In genomic region chr15:88630141-88630721, GRCh38 we compare ENCODE assay signal across 12 cellular contexts. TPM values are rescaled to one million over a fixed set of nuclear protein-coding genes. Genes with fewer than 3 reads are reported as not detected.
A peak's percentile ranks its signal among the peaks of the same experiment; 100 is the strongest.
DNase-seq lines count a peak whose midpoint lies in the region; ATAC-seq, FAIRE-seq and TF ChIP-seq lines count a peak whose summit lies in the region.
"Had no signal": no experiment of that assay in that cellular context is flagged by ENCODE, and none has a peak within 500 bp of the region (broad histone marks: within the 10 kb centered on the region; RNA-seq: fewer than 3 reads in every experiment).

No MANE protein-coding gene starts in this region.

- no peak overlapping the region for H3K27ac ChIP-seq in right lobe of liver
- peak overlapping the region; percentile 36 for H3K27ac ChIP-seq in vagina

- intact Hi-C loops in Right ventricle myocardium superior (cut with DNase I) = no loop called here
- intact Hi-C loops in Right ventricle myocardium inferior (cut with DNase I) = no loop called here
- intact Hi-C loops in right lobe of liver (cut with DNase I) = no loop called here
- intact Hi-C loops in vagina (cut with DNase I) = no loop called here

- H3K9me3 ChIP-seq in right lobe of liver (no peaks in the 10 kb centered on the region), vagina (no peaks in the 10 kb centered on the region)

- no peaks in the 10 kb centered on the region for H3K27me3 Mint-ChIP-seq in activated naive CD8-positive, alpha-beta T cell

- peaks cover 0 to 23% (median 6%) of the 10 kb centered on the region in 4 donors for H3K36me3 ChIP-seq in right lobe of liver
- peaks cover 0 to 61% of the 10 kb centered on the region in 2 donors for H3K36me3 ChIP-seq in vagina

- peak overlapping the region; percentile 89 for H3K27ac Mint-ChIP-seq in activated naive CD8-positive, alpha-beta T cell

- ATAC-seq in Right ventricle myocardium superior (ENCODE audit: poor library complexity) = peak; percentile 22
- no peak for ATAC-seq in Right ventricle myocardium inferior
- peak; percentile 27 to 55 (median 46) for ATAC-seq in right lobe of liver
- ATAC-seq in GM19328 (IDR thresholded peaks at IDR 0.05; ENCODE audit: unreplicated experiment) = no peak

- DNase-seq in Right ventricle myocardium superior (peak; percentile 55), Right ventricle myocardium inferior (ENCODE audit: missing footprints) (no peak), right lobe of liver (no peak), vagina (ENCODE audit: extremely low spot score in 2 of 2) (no peak), urothelium cell line (ENCODE audit: low spot score) (no peak), HK-2 (ENCODE audit: unreplicated experiment) (no peak)
- DNase-seq: DMS 273 treated with DMSO at 0.1 percent for 48 hours; KG1; stimulated activated naive CD4-positive, alpha-beta T cell treated with Interleukin-2 at 50 U/mL for 16 hours had no signal

- no peak for FAIRE-seq in urothelium cell line (lab: Jason Lieb, UNC)

- H3K9me3 Mint-ChIP-seq in activated naive CD8-positive, alpha-beta T cell (ENCODE audit: low read depth) = no peaks in the 10 kb centered on the region
- H3K9me3 Mint-ChIP-seq: neural crest cell had no signal

- WGBS in right lobe of liver (ENCODE audit: insufficient coverage, low coverage, low lambda C conversion rate, missing lambda C conversion rate) = 33% methylated on average over 1 of the region's 9 CpGs

- H3K4me1 ChIP-seq in right lobe of liver (peaks cover 0 to 1% (median 0%) of the 10 kb centered on the region in 4 donors), vagina (peaks cover 12% of the 10 kb centered on the region)

- TF ChIP-seq CTCF in right lobe of liver (IDR thresholded peaks at IDR 0.05) (no peak), vagina (IDR thresholded peaks at IDR 0.05) (no peak)

- no peaks in the 10 kb centered on the region for H3K27me3 ChIP-seq in right lobe of liver
- H3K27me3 ChIP-seq in vagina = no peaks in the 10 kb centered on the region

- H3K4me3 Mint-ChIP-seq in activated naive CD8-positive, alpha-beta T cell = peak overlapping the region; percentile 57

- no peak overlapping the region for H3K4me3 ChIP-seq in right lobe of liver
- H3K4me3 ChIP-seq in vagina = no peak overlapping the region

- peaks cover 23% of the 10 kb centered on the region for H3K36me3 Mint-ChIP-seq in activated naive CD8-positive, alpha-beta T cell

- H3K4me1 Mint-ChIP-seq in activated naive CD8-positive, alpha-beta T cell (ENCODE audit: low read depth) = peaks cover 87% of the 10 kb centered on the region
- H3K4me1 Mint-ChIP-seq: neural crest cell had no signal

- TF ChIP-seq POLR2A in right lobe of liver (IDR thresholded peaks at IDR 0.05) = no peak
- no peak for TF ChIP-seq POLR2A in vagina (IDR thresholded peaks at IDR 0.05)

RNA-seq across cellular contexts. Expression of gene ISG20, which starts 8.6 kb away (rescaled TPM):
- total RNA-seq in Right ventricle myocardium superior (2.5 TPM), Right ventricle myocardium inferior (1.8 TPM), right lobe of liver (10 to 100 TPM in 3 of 6 experiments, 1 to 10 TPM in 3; 6.3 to 19.4 (median 11.9) TPM), vagina (15.7 TPM)

RNA-seq across cellular contexts. Expression of gene AEN, which starts 9.1 kb away (rescaled TPM):
- total RNA-seq in Right ventricle myocardium superior (10.0 TPM), Right ventricle myocardium inferior (12.0 TPM), right lobe of liver (10 to 100 TPM in 2 of 6 experiments, 1 to 10 TPM in 4; 4.5 to 18.7 (median 7.3) TPM), vagina (18.4 TPM)

Comparison
In these comparisons a context has a peak if more than half of its experiments do, and no peak if none do; other contexts are left out.
1. ATAC-seq: peak in Right ventricle myocardium superior (single experiment) and right lobe of liver (4 of 4); none in Right ventricle myocardium inferior (single experiment) and GM19328 (single experiment).